ENCODE assay signal across 21 cellular contexts in genomic region chr3:77207753-77208152, GRCh38.
A peak's percentile ranks its signal among the peaks of the same experiment; 100 is the strongest.
DNase-seq lines count a peak whose midpoint lies in the region; ATAC-seq and TF ChIP-seq lines count a peak whose summit lies in the region.
"Had no signal": no experiment of that assay in that cellular context is flagged by ENCODE, and none has a peak within 500 bp of the region (broad histone marks: within the 10 kb centered on the region; RNA-seq: fewer than 3 reads in every experiment).

No MANE protein-coding gene starts in this region.

- H3K27me3 ChIP-seq in H7 (ENCODE audit: control insufficient read depth, insufficient read depth, low read length): no peaks in the 10 kb centered on the region
- H3K27me3 ChIP-seq in OCI-LY1 (ENCODE audit: insufficient read depth, low read length): no peaks in the 10 kb centered on the region
- H3K27me3 ChIP-seq in neural progenitor cell: no peaks in the 10 kb centered on the region
- no peaks in the 10 kb centered on the region for H3K27me3 ChIP-seq in Caco-2 (replicated peaks; ENCODE audit: control insufficient read depth, insufficient read depth, low read length)
- H3K27me3 ChIP-seq: BLaER1 had no signal

- H3K27ac ChIP-seq in OCI-LY1 (ENCODE audit: low read depth, low read length, poor library complexity, severe bottlenecking) (peak overlapping the region; percentile 16), caudate nucleus (ENCODE audit: low read depth, low read length) (peak overlapping the region; percentile 33), neural progenitor cell (no peak overlapping the region)
- H3K27ac ChIP-seq: BLaER1, GM23248 had no signal

- BruUV-seq in Caco-2 (replicated peaks; lab: Mats Ljungman, UMichigan): no TSS peak

- H3F3A ChIP-seq in OCI-LY1 (ENCODE audit: insufficient read depth, low read length) (no peaks in the 10 kb centered on the region), neural progenitor cell (ENCODE audit: low read depth) (no peaks in the 10 kb centered on the region)

- H3K27me3 Mint-ChIP-seq in neural progenitor cell (ENCODE audit: insufficient read depth, low read depth) (no peaks in the 10 kb centered on the region), Caco-2 (ENCODE audit: insufficient read depth, unreplicated experiment) (no peaks in the 10 kb centered on the region)
- H3K27me3 Mint-ChIP-seq: IgD-negative memory B cell had no signal

- H3K9me3 ChIP-seq in OCI-LY1 (ENCODE audit: low read length): no peaks in the 10 kb centered on the region
- H3K9me3 ChIP-seq in neural progenitor cell (ENCODE audit: low read depth): no peaks in the 10 kb centered on the region
- H3K9me3 ChIP-seq in Caco-2: no peaks in the 10 kb centered on the region
- H3K9me3 ChIP-seq: BLaER1 had no signal

- H3K36me3 ChIP-seq in H7 (replicated peaks; ENCODE audit: control insufficient read depth, insufficient read depth, low read length): no peaks in the 10 kb centered on the region
- H3K36me3 ChIP-seq in OCI-LY1 (ENCODE audit: insufficient read depth, low read length): no peaks in the 10 kb centered on the region
- H3K36me3 ChIP-seq in neural progenitor cell: no peaks in the 10 kb centered on the region
- H3K36me3 ChIP-seq in Caco-2 (ENCODE audit: control insufficient read depth, insufficient read depth, low read length): no peaks in the 10 kb centered on the region
- H3K36me3 ChIP-seq: BLaER1 had no signal

- H3K4me3 Mint-ChIP-seq in neural progenitor cell: peak overlapping the region; percentile 41
- no peak overlapping the region for H3K4me3 Mint-ChIP-seq in Caco-2 (ENCODE audit: unreplicated experiment)
- H3K4me3 Mint-ChIP-seq: CD14-positive monocyte; CD8-positive, alpha-beta T cell; HFFc6; IgD-negative memory B cell had no signal

- no peaks in the 10 kb centered on the region for H3K79me2 ChIP-seq in OCI-LY1 (ENCODE audit: insufficient read depth, low read length)
- H3K79me2 ChIP-seq in neural progenitor cell (ENCODE audit: low read depth): no peaks in the 10 kb centered on the region

- no peaks in the 10 kb centered on the region for H3K9me2 ChIP-seq in OCI-LY1 (ENCODE audit: low read depth, low read length)

- H2AFZ ChIP-seq in OCI-LY1 (ENCODE audit: low read length) (no peak overlapping the region; the same call in 1 of the 2 replicates), neural progenitor cell (replicated peaks) (no peak overlapping the region)
- H2AFZ ChIP-seq: GM23248 had no signal

- H3K4me2 ChIP-seq in OCI-LY1 (ENCODE audit: low read length) (no peak overlapping the region), neural progenitor cell (no peak overlapping the region)
- H3K4me2 ChIP-seq: BLaER1 had no signal

- H3K4me1 Mint-ChIP-seq in neural progenitor cell (peaks cover 7% of the 10 kb centered on the region), Caco-2 (ENCODE audit: low read depth, unreplicated experiment) (no peaks in the 10 kb centered on the region)
- H3K4me1 Mint-ChIP-seq: CD14-positive monocyte, IgD-negative memory B cell had no signal

- DNase-seq in H7 (peak; percentile 4), caudate nucleus (lab: John Stamatoyannopoulos, UW) (peak in 24 of 61 donors; percentile 2 to 55 (median 17)), neural progenitor cell (ENCODE audit: low spot score) (no peak), Caco-2 (no peak), NCI-H345 treated with DMSO at 0.1 percent for 48 hours (lab: John Stamatoyannopoulos, UW; ENCODE audit: unreplicated experiment) (no peak), NCI-H2196 treated with DMSO at 0.1 percent for 48 hours (lab: John Stamatoyannopoulos, UW; ENCODE audit: unreplicated experiment) (no peak)
- DNase-seq: 8988T; CD8-positive, alpha-beta T cell; DMS 273 treated with DMSO at 0.1 percent for 48 hours; DMS53; DND-41; EL; GM23248; HCEC 1CT; HFFc6 had no signal

- H4K20me1 ChIP-seq in OCI-LY1 (ENCODE audit: insufficient read depth, low read length): no peaks in the 10 kb centered on the region
- no peaks in the 10 kb centered on the region for H4K20me1 ChIP-seq in neural progenitor cell (ENCODE audit: low read depth)
- H4K20me1 ChIP-seq: BLaER1 had no signal

- no peak for ATAC-seq in GM19351 (IDR thresholded peaks at IDR 0.05; ENCODE audit: unreplicated experiment)
- ATAC-seq: CD8-positive, alpha-beta T cell; GM12878 had no signal

- H3K27ac Mint-ChIP-seq in neural progenitor cell (peak overlapping the region; percentile 78), Caco-2 (ENCODE audit: unreplicated experiment) (no peak overlapping the region)
- H3K27ac Mint-ChIP-seq: CD14-positive monocyte; CD8-positive, alpha-beta T cell; HFFc6; IgD-negative memory B cell had no signal

- H3K9ac ChIP-seq in OCI-LY1 (ENCODE audit: low read length) (no peak overlapping the region), neural progenitor cell (no peak overlapping the region)
- H3K9ac ChIP-seq: BLaER1, GM23248 had no signal

- CTCF ChIA-PET in Caco-2 (lab: Charles Lee): no interaction called here

- POLR2A ChIA-PET in Caco-2 (lab: Charles Lee): no interaction called here

- no peak overlapping the region for H3K4me3 ChIP-seq in H7 (ENCODE audit: insufficient read depth, low read depth, low read length)
- H3K4me3 ChIP-seq in OCI-LY1 (ENCODE audit: low read depth, low read length, poor library complexity, severe bottlenecking): no peak overlapping the region
- H3K4me3 ChIP-seq in neural progenitor cell: no peak overlapping the region
- no peak overlapping the region for H3K4me3 ChIP-seq in Caco-2 (ENCODE audit: low read depth, low read length)
- H3K4me3 ChIP-seq: BLaER1, GM12878, GM23248 had no signal

- intact Hi-C loops in Caco-2 (cut with micrococcal nuclease; ENCODE audit: unreplicated experiment): no loop called here

- H3K36me3 Mint-ChIP-seq in neural progenitor cell: peaks cover 2% of the 10 kb centered on the region
- no peaks in the 10 kb centered on the region for H3K36me3 Mint-ChIP-seq in Caco-2 (ENCODE audit: insufficient read depth, unreplicated experiment)
- H3K36me3 Mint-ChIP-seq: CD14-positive monocyte; CD8-positive, alpha-beta T cell; IgD-negative memory B cell had no signal

- TF ChIP-seq CTCF in OCI-LY1 (IDR thresholded peaks at IDR 0.05; ENCODE audit: low read length) (no peak), neural progenitor cell (IDR thresholded peaks at IDR 0.05) (no peak), Caco-2 (IDR thresholded peaks at IDR 0.05; ENCODE audit: insufficient read depth in 1 of 2, low read depth in 1 of 2, low read length in 1 of 2, severe bottlenecking in 1 of 2, unreplicated experiment in 1 of 2) (no peak)

- H3K4me1 ChIP-seq in OCI-LY1 (ENCODE audit: insufficient read depth, low read length, severe bottlenecking) (peaks cover 44% of the 10 kb centered on the region), neural progenitor cell (no peaks in the 10 kb centered on the region), Caco-2 (no peaks in the 10 kb centered on the region)
- H3K4me1 ChIP-seq: BLaER1 had no signal

- H3K9me3 Mint-ChIP-seq in neural progenitor cell (peaks cover 14% of the 10 kb centered on the region), Caco-2 (ENCODE audit: unreplicated experiment) (no peaks in the 10 kb centered on the region)
